3 cellular contexts compared by ENCODE assay signal in genomic region chr22:19960491-19961200, GRCh38.
TF ChIP-seq lines count a peak whose summit lies in the region.

No MANE protein-coding gene starts in this region.

TF ChIP-seq in SK-N-SH, 30 proteins besides CTCF, POLR2A, EP300 and RAD21:
- TF ChIP-seq POLR2AphosphoS5 (IDR thresholded peaks at IDR 0.05; ENCODE audit: low read depth, low read length): no peak
- no peak for TF ChIP-seq EZH2phosphoT487 (IDR thresholded peaks at IDR 0.05; ENCODE audit: borderline replicate concordance, low read depth)
- TF ChIP-seq TAF1 (IDR thresholded peaks at IDR 0.05; ENCODE audit: borderline replicate concordance, low read depth, low read length): no peak
- TF ChIP-seq IRF3 (IDR thresholded peaks at IDR 0.05; ENCODE audit: low read depth, low read length): no peak
- TF ChIP-seq RCOR1 (IDR thresholded peaks at IDR 0.05; ENCODE audit: low read length): no peak
- no peak for TF ChIP-seq YY1 (IDR thresholded peaks at IDR 0.05; ENCODE audit: low read depth)
- TF ChIP-seq, protein P1, sequence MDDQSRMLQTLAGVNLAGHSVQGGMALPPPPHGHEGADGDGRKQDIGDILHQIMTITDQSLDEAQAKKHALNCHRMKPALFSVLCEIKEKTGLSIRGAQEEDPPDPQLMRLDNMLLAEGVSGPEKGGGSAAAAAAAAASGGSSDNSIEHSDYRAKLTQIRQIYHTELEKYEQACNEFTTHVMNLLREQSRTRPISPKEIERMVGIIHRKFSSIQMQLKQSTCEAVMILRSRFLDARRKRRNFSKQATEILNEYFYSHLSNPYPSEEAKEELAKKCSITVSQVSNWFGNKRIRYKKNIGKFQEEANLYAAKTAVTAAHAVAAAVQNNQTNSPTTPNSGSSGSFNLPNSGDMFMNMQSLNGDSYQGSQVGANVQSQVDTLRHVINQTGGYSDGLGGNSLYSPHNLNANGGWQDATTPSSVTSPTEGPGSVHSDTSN (IDR thresholded peaks at IDR 0.05): no peak
- no peak for TF ChIP-seq GABPA (IDR thresholded peaks at IDR 0.05; ENCODE audit: low read depth)
- no peak for TF ChIP-seq RFX5 (IDR thresholded peaks at IDR 0.05; ENCODE audit: low read length)
- TF ChIP-seq RXRA (IDR thresholded peaks at IDR 0.05; ENCODE audit: borderline replicate concordance, low read depth): no peak
- no peak for TF ChIP-seq CHD2 (IDR thresholded peaks at IDR 0.05; ENCODE audit: low read length, partially characterized antibody)
- TF ChIP-seq MXI1 (IDR thresholded peaks at IDR 0.05; ENCODE audit: low read depth, low read length): no peak
- TF ChIP-seq NFIC (IDR thresholded peaks at IDR 0.05; ENCODE audit: borderline replicate concordance): no peak
- TF ChIP-seq FOSL2 (IDR thresholded peaks at IDR 0.05; ENCODE audit: borderline replicate concordance, low read depth): no peak
- TF ChIP-seq FOXM1 (IDR thresholded peaks at IDR 0.05; ENCODE audit: low read depth): no peak
- TF ChIP-seq NRF1 (IDR thresholded peaks at IDR 0.05; ENCODE audit: low read depth, low read length): no peak
- TF ChIP-seq ELF1 (IDR thresholded peaks at IDR 0.05): no peak
- TF ChIP-seq MEF2A (IDR thresholded peaks at IDR 0.05; ENCODE audit: borderline replicate concordance, low read depth): no peak
- TF ChIP-seq GATA2 (CRISPR knock-in tag; IDR thresholded peaks at IDR 0.05): no peak

TF ChIP-seq in SK-N-SH treated with all-trans-retinoic acid at 6 μM for 48 hours, 23 proteins besides CTCF, POLR2A, EP300 and RAD21:
- no peak for TF ChIP-seq TSHZ2 (CRISPR knock-in tag; IDR thresholded peaks at IDR 0.05)
- no peak for TF ChIP-seq ZC3H10 (CRISPR knock-in tag; IDR thresholded peaks at IDR 0.05)
- no peak for TF ChIP-seq SNAI2 (CRISPR knock-in tag; IDR thresholded peaks at IDR 0.05)
- no peak for TF ChIP-seq TCF4 (CRISPR knock-in tag; IDR thresholded peaks at IDR 0.05; ENCODE audit: borderline replicate concordance)
- no peak for TF ChIP-seq ISL1 (CRISPR knock-in tag; IDR thresholded peaks at IDR 0.05)
- no peak for TF ChIP-seq OSR1 (CRISPR knock-in tag; IDR thresholded peaks at IDR 0.05)
- TF ChIP-seq GLIS3 (CRISPR knock-in tag; IDR thresholded peaks at IDR 0.05): no peak
- TF ChIP-seq CSDC2 (CRISPR knock-in tag; IDR thresholded peaks at IDR 0.05): no peak

TF ChIP-seq in endothelial cell of umbilical vein, 7 proteins besides CTCF, POLR2A, EP300 and RAD21:
- TF ChIP-seq JUN (IDR thresholded peaks at IDR 0.05; ENCODE audit: borderline replicate concordance, insufficient read depth, insufficient read length, low read depth) (no peak), MYC (IDR thresholded peaks at IDR 0.05; ENCODE audit: low read depth, low read length) (no peak), FOS (IDR thresholded peaks at IDR 0.05; ENCODE audit: borderline replicate concordance, insufficient read depth, low read length) (no peak), POLR2AphosphoS5 (IDR thresholded peaks at IDR 0.05; ENCODE audit: insufficient read depth, low read depth, low read length) (no peak), GATA2 (IDR thresholded peaks at IDR 0.05; ENCODE audit: insufficient read depth, insufficient read length, low read depth, low read length) (no peak), EZH2 (IDR thresholded peaks at IDR 0.05; ENCODE audit: borderline replicate concordance, low read depth, low read length, severe bottlenecking) (no peak)
- TF ChIP-seq, protein P2, sequence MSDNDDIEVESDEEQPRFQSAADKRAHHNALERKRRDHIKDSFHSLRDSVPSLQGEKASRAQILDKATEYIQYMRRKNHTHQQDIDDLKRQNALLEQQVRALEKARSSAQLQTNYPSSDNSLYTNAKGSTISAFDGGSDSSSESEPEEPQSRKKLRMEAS (IDR thresholded peaks at IDR 0.05; ENCODE audit: insufficient read depth, insufficient read length): no peak
